In the genomic region with DNA sequence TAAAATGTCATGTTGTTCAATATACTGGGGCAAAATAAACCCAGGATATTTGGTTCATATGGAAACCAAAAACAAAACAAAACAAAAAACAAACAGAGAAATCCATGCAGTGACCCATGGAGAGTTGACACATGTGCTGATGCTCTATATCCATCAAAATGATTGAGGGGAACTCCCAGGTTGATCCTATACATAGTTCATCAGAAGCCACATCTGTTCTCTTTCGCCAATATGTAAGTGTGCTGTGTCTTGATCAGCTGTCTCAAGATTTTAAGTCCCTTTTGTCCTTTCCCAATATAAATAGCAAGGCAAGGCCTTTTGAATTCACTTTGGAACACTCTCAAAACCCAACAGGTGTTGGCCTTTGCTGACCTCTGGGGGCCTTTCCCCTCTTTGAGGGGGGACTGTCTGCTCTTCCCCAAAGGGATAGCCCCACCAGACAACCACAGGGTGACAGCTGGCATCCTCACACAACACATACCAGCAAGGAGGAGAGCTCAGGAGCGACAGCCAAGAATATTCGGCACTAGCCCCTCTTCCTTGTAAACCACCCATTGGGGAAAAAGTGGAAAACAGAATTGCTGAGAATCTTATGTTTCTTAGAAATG, we compare ENCODE assay signal across 20 cellular contexts.
"Had no signal": no experiment of that assay in that cellular context is flagged by ENCODE, and none has a peak within 500 bp of the region (broad histone marks: within the 10 kb centered on the region; RNA-seq: fewer than 3 reads in every experiment).

No MANE protein-coding gene starts in this region.

- ATAC-seq: activated T-cell treated with anti-CD3 and anti-CD28 coated beads, Interleukin-2, amount 50 U/mL, for 72 hours; left ventricle myocardium superior; mucosa of descending colon; naive thymus-derived CD8-positive, alpha-beta T cell; pancreas; sciatic nerve; T-helper 17 cell had no signal

- H3K4me3 Mint-ChIP-seq: activated T-cell treated with anti-CD3 and anti-CD28 coated beads, Interleukin-2, amount 50 U/mL, for 72 hours; memory B cell; naive thymus-derived CD8-positive, alpha-beta T cell; T-helper 17 cell had no signal

- H3K27me3 Mint-ChIP-seq: naive thymus-derived CD8-positive, alpha-beta T cell; T-helper 17 cell had no signal

- DNase-seq: activated CD4-positive, alpha-beta T cell treated with anti-CD3 and anti-CD28 coated beads for 1 hour; activated CD8-positive, alpha-beta memory T cell treated with anti-CD3 and anti-CD28 coated beads for 24 hours; activated CD8-positive, alpha-beta memory T cell treated with anti-CD3 and anti-CD28 coated beads, Interleukin-2, amount 50 U/mL, for 48 hours; activated gamma-delta T cell; activated T-cell treated with anti-CD3 and anti-CD28 coated beads, Interleukin-2, amount 50 U/mL, for 72 hours; adrenal gland; cortex of kidney; effector CD8-positive, alpha-beta T cell; left ventricle myocardium superior; mucosa of descending colon; naive thymus-derived CD8-positive, alpha-beta T cell; pancreas; stimulated activated CD8-positive, alpha-beta memory T cell treated with anti-CD3 and anti-CD28 coated beads, Interleukin-4, amount 100 ng/mL, for 48 hours; stimulated activated naive CD4-positive, alpha-beta T cell treated with Interleukin-2 at 50 U/mL for 16 hours; T-helper 17 cell; upper lobe of left lung; WERI-Rb-1 had no signal

- H3K27ac Mint-ChIP-seq: activated naive CD4-positive, alpha-beta T cell treated with anti-CD3 and anti-CD28 coated beads, Interleukin-2, amount 50 U/mL, for 72 hours; activated T-cell treated with anti-CD3 and anti-CD28 coated beads, Interleukin-2, amount 50 U/mL, for 72 hours; memory B cell; naive thymus-derived CD8-positive, alpha-beta T cell; T-helper 17 cell had no signal

- H3K36me3 Mint-ChIP-seq: activated naive CD4-positive, alpha-beta T cell treated with anti-CD3 and anti-CD28 coated beads, Interleukin-2, amount 50 U/mL, for 72 hours; memory B cell; naive thymus-derived CD8-positive, alpha-beta T cell had no signal

- H3K9me3 Mint-ChIP-seq: activated naive CD4-positive, alpha-beta T cell treated with anti-CD3 and anti-CD28 coated beads, Interleukin-2, amount 50 U/mL, for 72 hours; activated T-cell treated with anti-CD3 and anti-CD28 coated beads, Interleukin-2, amount 50 U/mL, for 72 hours; memory B cell had no signal
